9 cellular contexts compared by ENCODE assay signal in the genomic region with DNA sequence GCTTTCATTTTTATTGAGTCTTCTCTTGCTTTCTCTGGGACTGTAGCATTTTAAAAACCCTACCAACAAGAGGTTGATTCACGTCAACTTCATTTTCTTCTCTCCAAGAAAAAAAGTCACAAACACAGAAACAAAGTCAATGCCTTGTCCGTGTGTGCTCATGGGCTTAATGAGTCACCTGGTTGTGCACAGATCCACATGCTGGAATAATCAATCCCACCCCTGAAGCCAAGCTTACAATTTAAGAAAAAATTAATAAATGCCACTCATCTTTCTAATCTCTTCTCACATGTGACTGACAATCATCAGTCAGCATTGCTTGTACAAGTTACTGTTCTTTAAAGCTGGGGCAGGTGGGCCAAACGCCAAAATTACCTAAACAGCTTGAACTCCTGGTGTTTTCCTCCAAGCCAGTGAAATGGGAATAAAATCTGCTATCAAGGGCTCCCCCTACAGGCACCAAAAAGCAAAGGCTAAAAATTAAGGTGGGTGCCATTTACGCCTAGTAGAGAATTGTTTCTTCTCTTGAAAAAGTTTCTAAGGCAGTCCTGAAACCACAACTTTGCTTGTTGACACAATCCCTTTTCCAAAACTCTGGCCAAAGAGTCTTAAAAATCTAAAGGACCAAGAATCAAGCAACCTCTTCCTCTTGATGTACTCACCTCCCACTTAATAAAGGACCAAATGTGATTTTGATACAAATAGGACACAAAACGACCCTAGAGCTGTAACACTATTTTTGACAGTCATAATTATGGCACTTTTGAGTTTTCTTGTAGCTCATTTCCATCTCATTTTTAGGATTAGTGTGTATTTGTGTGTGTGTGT. TPM values are rescaled to one million over a fixed set of nuclear protein-coding genes. Genes with fewer than 3 reads are reported as not detected.
DNase-seq lines count a peak whose midpoint lies in the region; FAIRE-seq and TF ChIP-seq lines count a peak whose summit lies in the region.
"Had no signal": no experiment of that assay in that cellular context is flagged by ENCODE, and none has a peak within 500 bp of the region (broad histone marks: within the 10 kb centered on the region; RNA-seq: fewer than 3 reads in every experiment).

No MANE protein-coding gene starts in this region.

- no peak overlapping the region for H3K4me3 Mint-ChIP-seq in activated T-helper 1 cell treated with anti-CD3 and anti-CD28 coated beads, Interleukin-12 subunit alpha, Interleukin-12 subunit beta, Interleukin-2, Interleukin-4 antibody, amounts not matched to agents 30 ng/mL and 10 ng/mL and 1 ng/mL, durations not matched to agents 14 hours and 24 hours and 36 hours

- TF ChIP-seq POLR2A in H54 (IDR thresholded peaks at IDR 0.05; ENCODE audit: low read depth, low read length) (no peak), suprapubic skin (IDR thresholded peaks at IDR 0.05) (no peak), ovary (IDR thresholded peaks at IDR 0.05) (no peak)

- DNase-seq in Caki2 (ENCODE audit: low read depth) (peak; percentile 52), H54 (ENCODE audit: insufficient read length, low spot score) (peak; percentile 67), NCI-H748 treated with DMSO at 0.1 percent for 48 hours (lab: John Stamatoyannopoulos, UW) (peak; percentile 42), choroid plexus epithelial cell (ENCODE audit: low read depth) (peak; percentile 71), mesendoderm (peak; percentile 47), suprapubic skin (ENCODE audit: low spot score in 2 of 2) (no peak), ovary (no peak)
- DNase-seq in activated T-helper 1 cell treated with anti-CD3 and anti-CD28 coated beads, Interleukin-12 subunit alpha, Interleukin-12 subunit beta, Interleukin-2, Interleukin-4 antibody, amounts not matched to agents 30 ng/mL and 10 ng/mL and 1 ng/mL, durations not matched to agents 14 hours and 24 hours and 36 hours (ENCODE audit: low spot score) = no peak

- H3K27me3 Mint-ChIP-seq in activated T-helper 1 cell treated with anti-CD3 and anti-CD28 coated beads, Interleukin-12 subunit alpha, Interleukin-12 subunit beta, Interleukin-2, Interleukin-4 antibody, amounts not matched to agents 30 ng/mL and 10 ng/mL and 1 ng/mL, durations not matched to agents 14 hours and 24 hours and 36 hours (ENCODE audit: insufficient read depth) = no peaks in the 10 kb centered on the region

- H3K9me3 ChIP-seq in suprapubic skin (no peaks in the 10 kb centered on the region), ovary (no peaks in the 10 kb centered on the region)

- H4K5ac ChIP-seq in mesendoderm (ENCODE audit: low read length) = no peak overlapping the region

- no peak overlapping the region for H4K8ac ChIP-seq in mesendoderm (ENCODE audit: low read depth, low read length)

- in situ Hi-C loops in Caki2 (cut with HindIII; ENCODE audit: low pct_unique_long_range_greater_than_20kb, low sequenced_read_pairs) = no loop called here

- no peak overlapping the region for H3K18ac ChIP-seq in mesendoderm (ENCODE audit: low read length)

- WGBS in mesendoderm (ENCODE audit: extremely low coverage, insufficient coverage, low lambda C conversion rate) = no CpG with 5 or more reads among the region's 5 CpGs
- 38% methylated on average over 5 of the region's 5 CpGs for WGBS in suprapubic skin
- WGBS in ovary, 3 donors = 49 to 57% (median 54%) methylated on average over 5 of the region's 5 CpGs

- H3K4ac ChIP-seq in mesendoderm (ENCODE audit: low read depth, low read length) = no peak overlapping the region

- no peak overlapping the region for H3K23ac ChIP-seq in mesendoderm (ENCODE audit: low read length)

- H2BK5ac ChIP-seq in mesendoderm (ENCODE audit: low read length) = no peak overlapping the region

- no peak overlapping the region for H3K4me3 ChIP-seq in choroid plexus epithelial cell (ENCODE audit: low read depth, low read length)
- H3K4me3 ChIP-seq in mesendoderm (ENCODE audit: low read length) = no peak overlapping the region
- H3K4me3 ChIP-seq in suprapubic skin = no peak overlapping the region
- no peak overlapping the region for H3K4me3 ChIP-seq in ovary

- H3K36me3 Mint-ChIP-seq in activated T-helper 1 cell treated with anti-CD3 and anti-CD28 coated beads, Interleukin-12 subunit alpha, Interleukin-12 subunit beta, Interleukin-2, Interleukin-4 antibody, amounts not matched to agents 30 ng/mL and 10 ng/mL and 1 ng/mL, durations not matched to agents 14 hours and 24 hours and 36 hours (ENCODE audit: low read depth) = peaks cover 12% of the 10 kb centered on the region

- no peak overlapping the region for H3K56ac ChIP-seq in mesendoderm (ENCODE audit: low read length)

- H3K79me2 ChIP-seq in mesendoderm (ENCODE audit: control insufficient read depth, insufficient read depth, low read length) = no peaks in the 10 kb centered on the region

- TF ChIP-seq CTCF in choroid plexus epithelial cell (conservative IDR thresholded peaks at IDR 0.05; ENCODE audit: low read depth, low read length) (peak; percentile 84), suprapubic skin (IDR thresholded peaks at IDR 0.05) (peak in 1 of 2 donors; percentile 52), ovary (IDR thresholded peaks at IDR 0.05) (no peak)

- no peak overlapping the region for H2BK15ac ChIP-seq in mesendoderm (replicated peaks; ENCODE audit: low read depth)

- H3K27ac ChIP-seq in mesendoderm (ENCODE audit: low read depth, low read length) = no peak overlapping the region
- H3K27ac ChIP-seq in suprapubic skin = no peak overlapping the region
- H3K27ac ChIP-seq in ovary = no peak overlapping the region

- no peak overlapping the region for H2AK5ac ChIP-seq in mesendoderm (ENCODE audit: low read length)

- H3K36me3 ChIP-seq in mesendoderm (ENCODE audit: control insufficient read depth, insufficient read depth, low read length) = no peaks in the 10 kb centered on the region
- peaks cover 19% of the 10 kb centered on the region for H3K36me3 ChIP-seq in suprapubic skin
- no peaks in the 10 kb centered on the region for H3K36me3 ChIP-seq in ovary

- H3K4me1 Mint-ChIP-seq in activated T-helper 1 cell treated with anti-CD3 and anti-CD28 coated beads, Interleukin-12 subunit alpha, Interleukin-12 subunit beta, Interleukin-2, Interleukin-4 antibody, amounts not matched to agents 30 ng/mL and 10 ng/mL and 1 ng/mL, durations not matched to agents 14 hours and 24 hours and 36 hours (ENCODE audit: low read depth) = peaks cover 48% of the 10 kb centered on the region

- H3K4me2 ChIP-seq in mesendoderm (ENCODE audit: low read length) = no peak overlapping the region

- no peaks in the 10 kb centered on the region for H3K27me3 ChIP-seq in mesendoderm (ENCODE audit: insufficient read depth, low read length, poor library complexity)
- H3K27me3 ChIP-seq in suprapubic skin = no peaks in the 10 kb centered on the region
- no peaks in the 10 kb centered on the region for H3K27me3 ChIP-seq in ovary

- no peaks in the 10 kb centered on the region for H3K4me1 ChIP-seq in mesendoderm (ENCODE audit: control insufficient read depth, low read depth, low read length)
- peaks cover 14% of the 10 kb centered on the region for H3K4me1 ChIP-seq in suprapubic skin
- no peaks in the 10 kb centered on the region for H3K4me1 ChIP-seq in ovary (ENCODE audit: insufficient read depth)

- H2BK120ac ChIP-seq in mesendoderm (ENCODE audit: low read depth, low read length) = no peak overlapping the region

- FAIRE-seq in H54 (lab: Jason Lieb, UNC) = peak; percentile 94
- FAIRE-seq: TTC549 had no signal

- intact Hi-C loops in ovary (cut with DNase I) = no loop called here
- intact Hi-C loops in activated T-helper 1 cell treated with anti-CD3 and anti-CD28 coated beads, Interleukin-12 subunit alpha, Interleukin-12 subunit beta, Interleukin-2, Interleukin-4 antibody, amounts not matched to agents 30 ng/mL and 10 ng/mL and 1 ng/mL, durations not matched to agents 14 hours and 24 hours and 36 hours (cut with micrococcal nuclease) = loop anchor here (1.0 to 5.0 kb wide), 2 partner anchors 11 to 49 kb away; a partner anchor contains a TSS

- no peaks in the 10 kb centered on the region for H3K79me1 ChIP-seq in mesendoderm (ENCODE audit: low read length)

- TF ChIP-seq EP300 in suprapubic skin (IDR thresholded peaks at IDR 0.05) = no peak
- no peak for TF ChIP-seq EP300 in ovary (IDR thresholded peaks at IDR 0.05)

- H3K9ac ChIP-seq in mesendoderm (ENCODE audit: low read length) = no peak overlapping the region

- H3K27ac Mint-ChIP-seq in activated T-helper 1 cell treated with anti-CD3 and anti-CD28 coated beads, Interleukin-12 subunit alpha, Interleukin-12 subunit beta, Interleukin-2, Interleukin-4 antibody, amounts not matched to agents 30 ng/mL and 10 ng/mL and 1 ng/mL, durations not matched to agents 14 hours and 24 hours and 36 hours = no peak overlapping the region

- no peaks in the 10 kb centered on the region for H3K9me3 Mint-ChIP-seq in activated T-helper 1 cell treated with anti-CD3 and anti-CD28 coated beads, Interleukin-12 subunit alpha, Interleukin-12 subunit beta, Interleukin-2, Interleukin-4 antibody, amounts not matched to agents 30 ng/mL and 10 ng/mL and 1 ng/mL, durations not matched to agents 14 hours and 24 hours and 36 hours

RNA-seq across cellular contexts. Expression of a gene that starts 21.3 kb away (rescaled TPM):
- 29.8 and 36.7 TPM in 2 replicates for total RNA-seq in Caki2 (2014; rRNA removed; shearing (Covaris generic); ENCODE audit: low replicate concordance)
- 8.3 TPM for polyA plus RNA-seq in mesendoderm (2013, experiment 1 of 2)
- polyA plus RNA-seq in mesendoderm (2013, experiment 2 of 2) = 8.4 TPM
- 10 to 100 TPM; 19.3 to 47.2 (median 31.7) TPM for total RNA-seq in suprapubic skin
- total RNA-seq in ovary = 10 to 100 TPM; 11.5 to 19.4 (median 15.3) TPM
- polyA plus RNA-seq in ovary = 10 to 100 TPM; 12.6 to 25.3 TPM
- total RNA-seq in activated T-helper 1 cell treated with anti-CD3 and anti-CD28 coated beads, Interleukin-12 subunit alpha, Interleukin-12 subunit beta, Interleukin-2, Interleukin-4 antibody, amounts not matched to agents 30 ng/mL and 10 ng/mL and 1 ng/mL, durations not matched to agents 14 hours and 24 hours and 36 hours = 13.1 and 14.5 TPM in 2 replicates

RNA-seq across cellular contexts. Expression of a gene that starts 37.0 kb away (rescaled TPM):
- total RNA-seq in Caki2 (2014; rRNA removed; shearing (Covaris generic); ENCODE audit: low replicate concordance) = not detected in 2 replicates
- polyA plus RNA-seq in mesendoderm (2013, experiment 1 of 2) = not detected
- polyA plus RNA-seq in mesendoderm (2013, experiment 2 of 2) = not detected
- total RNA-seq in suprapubic skin (not detected), ovary (under 1 TPM in 2 of 7 donors, not detected in 5; 0.10 to 0.53 TPM)
- polyA plus RNA-seq in ovary = not detected
- 0.24 and 0.31 TPM in 2 replicates for total RNA-seq in activated T-helper 1 cell treated with anti-CD3 and anti-CD28 coated beads, Interleukin-12 subunit alpha, Interleukin-12 subunit beta, Interleukin-2, Interleukin-4 antibody, amounts not matched to agents 30 ng/mL and 10 ng/mL and 1 ng/mL, durations not matched to agents 14 hours and 24 hours and 36 hours

RNA-seq across cellular contexts. Expression of a gene that starts 47.9 kb away (rescaled TPM):
- not detected in 2 replicates for total RNA-seq in Caki2 (2014; rRNA removed; shearing (Covaris generic); ENCODE audit: low replicate concordance)
- 0.01 TPM for polyA plus RNA-seq in mesendoderm (2013, experiment 1 of 2)
- polyA plus RNA-seq in mesendoderm (2013, experiment 2 of 2) = 0.04 TPM
- total RNA-seq in suprapubic skin (1 to 10 TPM in 3 of 4 donors, under 1 TPM in 1; 0.48 to 3.9 (median 2.0) TPM), ovary (not detected)
- polyA plus RNA-seq in ovary = not detected
- 0.05 TPM in 1 of 2 replicates, not detected in the other for total RNA-seq in activated T-helper 1 cell treated with anti-CD3 and anti-CD28 coated beads, Interleukin-12 subunit alpha, Interleukin-12 subunit beta, Interleukin-2, Interleukin-4 antibody, amounts not matched to agents 30 ng/mL and 10 ng/mL and 1 ng/mL, durations not matched to agents 14 hours and 24 hours and 36 hours

Comparison
In these comparisons a context has a peak if more than half of its experiments do, and no peak if none do; other contexts are left out.
1. DNase-seq: peak in Caki2 (single experiment), H54 (single experiment), NCI-H748 treated with DMSO at 0.1 percent for 48 hours (single experiment), choroid plexus epithelial cell (single experiment) and mesendoderm (single experiment); none in suprapubic skin (0 of 2), ovary (0 of 5) and activated T-helper 1 cell treated with anti-CD3 and anti-CD28 coated beads, Interleukin-12 subunit alpha, Interleukin-12 subunit beta, Interleukin-2, Interleukin-4 antibody, amounts not matched to agents 30 ng/mL and 10 ng/mL and 1 ng/mL, durations not matched to agents 14 hours and 24 hours and 36 hours (single experiment).